Comparison of ENCODE assay signal across 1 cellular context in genomic region chr1:101203812-101204540, GRCh38.
TF ChIP-seq lines count a peak whose summit lies in the region.

No MANE protein-coding gene starts in this region.

TF ChIP-seq in SK-N-SH treated with all-trans-retinoic acid at 6 μM for 48 hours, 23 proteins besides CTCF, POLR2A, EP300 and RAD21 (continued from another document):
- TF ChIP-seq TSHZ2 (CRISPR knock-in tag; IDR thresholded peaks at IDR 0.05), result peak; percentile 83; the same call in 1 of the 2 replicates
- TF ChIP-seq ZNF8 (CRISPR knock-in tag; IDR thresholded peaks at IDR 0.05), result no peak
- TF ChIP-seq ZFP30 (CRISPR knock-in tag; IDR thresholded peaks at IDR 0.05), result no peak
